In the genomic region with DNA sequence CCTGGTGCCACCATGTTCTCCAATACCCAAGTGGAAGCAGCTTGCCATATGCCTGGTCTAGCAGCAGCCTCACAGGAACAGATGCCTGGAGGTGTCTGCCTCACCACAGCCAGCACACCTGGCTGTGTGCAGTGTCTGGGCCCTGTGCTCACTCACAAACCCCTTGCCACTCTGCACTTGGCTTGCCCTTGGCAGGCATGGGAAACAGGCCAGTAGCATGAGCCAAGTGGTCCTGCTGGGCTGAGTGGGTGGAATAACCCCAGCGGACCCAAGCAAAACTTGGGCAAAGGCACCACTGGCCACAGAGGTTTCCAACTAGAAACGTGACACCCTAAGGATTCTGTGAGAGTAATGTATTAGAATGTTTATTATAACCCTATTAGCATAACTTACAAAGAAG, we compare ENCODE assay signal across 22 cellular contexts.
"Had no signal": no experiment of that assay in that cellular context is flagged by ENCODE, and none has a peak within 500 bp of the region (broad histone marks: within the 10 kb centered on the region; RNA-seq: fewer than 3 reads in every experiment).

No MANE protein-coding gene starts in this region.

- H3K9ac ChIP-seq: parathyroid adenoma had no signal

- H3K9me3 ChIP-seq: esophagus muscularis mucosa, sigmoid colon, testis, tibial artery had no signal

- H3K4me3 ChIP-seq: coronary artery, esophagus muscularis mucosa, gastroesophageal sphincter, heart left ventricle, hepatocyte, lung, mucosa of descending colon, sigmoid colon, testis, tibial artery had no signal

- DNase-seq: dermis blood vessel endothelial cell; effector memory CD4-positive, alpha-beta T cell; foreskin keratinocyte; left colon; mucosa of descending colon; naive B cell; sigmoid colon; stimulated activated CD4-positive, alpha-beta T cell treated with anti-CD3 and anti-CD28 coated beads, Interleukin-2, amount 100 ng/mL, for 24 hours; stimulated activated CD4-positive, alpha-beta T cell treated with anti-CD3 and anti-CD28 coated beads, Interleukin-4, amount 100 ng/mL, for 24 hours; stimulated activated naive CD8-positive, alpha-beta T cell treated with anti-CD3 and anti-CD28 coated beads, Interleukin-15, Interleukin-2, amounts not matched to agents 100 U/mL and 50 U/mL, for 24 hours; substantia nigra; testis; tibial artery had no signal

- H3K4me2 ChIP-seq: hepatocyte had no signal

- ATAC-seq: foreskin keratinocyte; gastroesophageal sphincter; left colon; mucosa of descending colon; stimulated activated memory B cell treated with anti-CD40 and anti-IgM and Interleukin-4, amounts not matched to agents 10 μg/mL and 1 μg/mL and 100 μg/mL, for 72 hours; stimulated activated naive CD8-positive, alpha-beta T cell treated with anti-CD3 and anti-CD28 coated beads, Interleukin-15, Interleukin-2, amounts not matched to agents 100 U/mL and 50 U/mL, for 24 hours had no signal

- H3K36me3 ChIP-seq: esophagus muscularis mucosa, gastroesophageal sphincter, heart left ventricle, sigmoid colon, tibial artery had no signal

- FAIRE-seq: endothelial cell of umbilical vein had no signal

- H2AFZ ChIP-seq: hepatocyte, parathyroid adenoma had no signal

- H3K27me3 ChIP-seq: esophagus muscularis mucosa, foreskin keratinocyte, gastroesophageal sphincter, heart left ventricle, hepatocyte, sigmoid colon, testis, tibial artery had no signal

- H3K79me2 ChIP-seq: hepatocyte, parathyroid adenoma had no signal

- H3K4me1 ChIP-seq: esophagus muscularis mucosa, foreskin keratinocyte, gastroesophageal sphincter, heart left ventricle, parathyroid adenoma, sigmoid colon, testis, tibial artery had no signal

- H3K27ac ChIP-seq: coronary artery, esophagus muscularis mucosa, foreskin keratinocyte, gastroesophageal sphincter, heart left ventricle, hepatocyte, parathyroid adenoma, sigmoid colon, testis, tibial artery had no signal
